ENCODE assay signal across 8 cellular contexts in the genomic region with DNA sequence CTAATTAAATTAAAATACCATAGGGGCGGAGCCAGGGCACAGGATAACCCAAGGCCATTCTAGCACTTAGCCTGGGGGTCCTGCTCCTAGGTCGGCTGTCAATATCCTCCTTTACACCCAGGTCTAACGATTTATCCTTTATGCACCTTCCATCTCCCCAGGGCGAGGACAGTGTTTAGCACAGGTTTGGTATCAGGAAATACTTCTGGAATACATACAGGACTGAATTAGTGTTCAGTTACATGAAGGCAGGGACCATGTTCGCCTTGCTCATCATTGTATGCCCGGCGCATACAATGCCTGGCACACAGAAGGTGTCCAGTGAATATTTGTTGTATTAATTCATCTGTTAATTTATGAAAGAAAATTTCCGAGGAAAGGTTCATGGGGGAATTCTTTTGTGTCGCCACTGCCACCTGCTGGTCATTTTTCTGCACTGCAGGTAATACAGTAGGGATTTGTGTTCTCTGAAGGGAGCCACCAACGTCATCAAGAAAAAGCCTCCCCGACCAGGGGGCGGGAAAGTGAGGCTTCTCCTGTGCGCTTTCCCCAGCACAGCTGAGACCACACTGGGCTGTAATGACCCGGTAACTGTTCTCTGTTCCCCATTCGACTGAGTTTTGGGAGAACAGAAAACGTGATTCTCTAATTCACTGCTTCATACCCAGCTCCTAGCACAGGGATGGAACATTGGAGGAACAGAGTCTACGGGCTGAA.
A peak's percentile ranks its signal among the peaks of the same experiment; 100 is the strongest.
DNase-seq lines count a peak whose midpoint lies in the region; ATAC-seq, FAIRE-seq and TF ChIP-seq lines count a peak whose summit lies in the region.

No MANE protein-coding gene starts in this region.

- CTCF ChIA-PET in HepG2 (lab: Yijun Ruan, JAX; ENCODE audit: low intra/inter-chr PET ratio, low total read pairs) = no interaction called here

- ATAC-seq in HepG2 = peak; percentile 83
- ATAC-seq in GM21528 (IDR thresholded peaks at IDR 0.05; ENCODE audit: low FRiP score, unreplicated experiment) = no peak

- TF ChIP-seq CTCF in AG10803 (conservative IDR thresholded peaks at IDR 0.05; ENCODE audit: low read length) = peak; percentile 85
- TF ChIP-seq CTCF in HepG2 (CRISPR knock-in tag; IDR thresholded peaks at IDR 0.05) = peak; percentile 71

- no peak overlapping the region for H2AFZ ChIP-seq in HepG2 (ENCODE audit: low read length)

- no peak for TF ChIP-seq POLR2A in HepG2 (IDR thresholded peaks at IDR 0.05; ENCODE audit: insufficient read depth in 1 of 2, low read depth in 2 of 2, low read length in 2 of 2)

- no peaks in the 10 kb centered on the region for H3K79me2 ChIP-seq in HepG2 (ENCODE audit: insufficient read depth, low read length)

- WGBS in HepG2 (ENCODE audit: low lambda C conversion rate) = 7% methylated on average over 17 of the region's 17 CpGs

- TF ChIP-seq EP300 in HepG2 (IDR thresholded peaks at IDR 0.05; ENCODE audit: low read depth in 2 of 2, low read length in 2 of 2) (no peak), HepG2 (CRISPR knock-in tag; IDR thresholded peaks at IDR 0.05; ENCODE audit: borderline replicate concordance) (no peak)

- BruUV-seq in HepG2 (replicated peaks; lab: Mats Ljungman, UMichigan) = no TSS peak

- FAIRE-seq in HepG2 (lab: Jason Lieb, UNC) = peak; percentile 68

- H3K9ac ChIP-seq in HepG2 (ENCODE audit: insufficient read depth, low read depth, low read length) = peak overlapping the region; percentile 20; the same call in 1 of the 2 replicates

- H4K20me1 ChIP-seq in HepG2 (ENCODE audit: insufficient read depth, low read length) = no peaks in the 10 kb centered on the region

- peak; percentile 60 for DNase-seq in AG10803 (ENCODE audit: low read depth)
- DNase-seq in HCEC 1CT = peak; percentile 50
- peak; percentile 7 for DNase-seq in NCI-H524 treated with DMSO at 0.1 percent for 48 hours (lab: John Stamatoyannopoulos, UW)
- DNase-seq in activated CD4-positive, alpha-beta T cell treated with anti-CD3 and anti-CD28 coated beads, Interleukin-2, amount 50 U/mL, for 24 hours (ENCODE audit: low read depth in 1 of 2, low spot score in 1 of 2) = peak; percentile 49 to 63
- DNase-seq in ecto neural progenitor cell (ENCODE audit: low spot score) = peak; percentile 83
- peak; percentile 78 for DNase-seq in HepG2 (ENCODE audit: low spot score)
- peak; percentile 46 to 54 for DNase-seq in stimulated activated CD4-positive, alpha-beta T cell treated with anti-CD3 and anti-CD28 coated beads, Interleukin-4, amount 100 ng/mL, for 4 hours

- no peak overlapping the region for H3K27ac ChIP-seq in HepG2 (ENCODE audit: extremely low read length, insufficient read depth, low read length)

- no peak for TF ChIP-seq RAD21 in HepG2 (CRISPR knock-in tag; IDR thresholded peaks at IDR 0.05)

- intact Hi-C loops in HepG2 (cut with micrococcal nuclease; ENCODE audit: unreplicated experiment) = loop anchor here (5.0 kb wide), 1 partner anchor 307 kb away; no protein-coding TSS in a partner anchor

- POLR2A ChIA-PET in HepG2 (lab: Yijun Ruan, JAX) = no interaction called here

- H3K27me3 ChIP-seq in HepG2 (ENCODE audit: control insufficient read depth in 1 of 2, insufficient read depth in 2 of 2, low read length in 2 of 2) = peaks cover 0 to 11% of the 10 kb centered on the region in 2 experiments; a peak in 2 of 5 replicates

- H3K4me1 ChIP-seq in HepG2 (ENCODE audit: insufficient read depth, low read length) = peaks cover 9% of the 10 kb centered on the region

- H3K36me3 ChIP-seq in HepG2 (replicated peaks in 1 of 2; ENCODE audit: control insufficient read depth in 1 of 2, insufficient read depth in 2 of 2, low read length in 2 of 2) = no peaks in the 10 kb centered on the region

- H3K4me2 ChIP-seq in HepG2 (ENCODE audit: low read depth, low read length) = peak overlapping the region; percentile 64

- in situ Hi-C loops in HepG2 (cut with HindIII; ENCODE audit: extremely low pct_ligation_motif_present, low pct_unique_long_range_greater_than_20kb) = no loop called here

- peak overlapping the region; percentile 44 for H3K4me3 ChIP-seq in AG10803 (ENCODE audit: low read length)
- peak overlapping the region in 1 of 3 experiments; percentile 24; a peak in 1 of 6 replicates for H3K4me3 ChIP-seq in HepG2 (replicated peaks in 1 of 3; ENCODE audit: insufficient read depth in 1 of 3, low read depth in 2 of 3, low read length in 3 of 3)

- H3K9me3 ChIP-seq in HepG2 (ENCODE audit: low read length) = no peaks in the 10 kb centered on the region

TF ChIP-seq in HepG2, 621 proteins besides CTCF, POLR2A, EP300 and RAD21:
- TF ChIP-seq ZNF331 (CRISPR knock-in tag; IDR thresholded peaks at IDR 0.05) = no peak
- peak; percentile 54 for TF ChIP-seq XRCC5 (optimal IDR thresholded peaks at IDR 0.05; ENCODE audit: low read length)
- peak; percentile 34 for TF ChIP-seq STAG1 (CRISPR knock-in tag; IDR thresholded peaks at IDR 0.05)
- no peak for TF ChIP-seq PRPF4 (IDR thresholded peaks at IDR 0.05; ENCODE audit: low read depth, low read length, poor library complexity, severe bottlenecking)
- TF ChIP-seq SMC3 (IDR thresholded peaks at IDR 0.05; ENCODE audit: low read length) = peak; percentile 37; the same call in 1 of the 2 replicates
- peak; percentile 64 for TF ChIP-seq CREB1 (IDR thresholded peaks at IDR 0.05)
- TF ChIP-seq CREB1 (CRISPR knock-in tag; IDR thresholded peaks at IDR 0.05) = peak; percentile 35; the same call in 1 of the 2 replicates

Comparison
In these comparisons a context has a peak if more than half of its experiments do, and no peak if none do; other contexts are left out.
1. DNase-seq: peak in every context shown above with its lines; median percentile 83 in ecto neural progenitor cell; 78 in HepG2; 60 in AG10803; 56 in activated CD4-positive, alpha-beta T cell treated with anti-CD3 and anti-CD28 coated beads, Interleukin-2, amount 50 U/mL, for 24 hours; 50 in HCEC 1CT; 50 in stimulated activated CD4-positive, alpha-beta T cell treated with anti-CD3 and anti-CD28 coated beads, Interleukin-4, amount 100 ng/mL, for 4 hours; 7 in NCI-H524 treated with DMSO at 0.1 percent for 48 hours.